In the genomic region with DNA sequence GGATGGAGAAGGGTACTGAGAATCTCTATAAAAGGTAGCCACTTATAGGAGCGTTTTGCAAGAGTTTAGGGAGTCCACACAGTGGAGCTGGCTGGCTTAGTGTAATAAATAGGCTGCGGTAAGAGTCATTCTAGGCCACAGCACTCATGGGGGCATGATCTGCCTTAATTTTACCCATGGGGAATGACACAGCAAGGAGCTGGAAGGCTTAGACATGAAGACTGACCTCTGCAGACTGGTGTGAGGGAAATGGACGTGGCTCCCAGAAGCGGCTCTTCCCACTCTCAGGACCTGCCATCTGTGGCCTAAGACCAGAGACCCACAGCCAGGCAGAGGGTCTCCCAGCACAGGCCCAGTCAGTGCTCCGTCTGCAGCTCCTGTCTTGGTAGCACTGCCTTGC, we compare ENCODE assay signal across 15 cellular contexts.
DNase-seq lines count a peak whose midpoint lies in the region; ATAC-seq and TF ChIP-seq lines count a peak whose summit lies in the region.
"Had no signal": no experiment of that assay in that cellular context is flagged by ENCODE, and none has a peak within 500 bp of the region (broad histone marks: within the 10 kb centered on the region; RNA-seq: fewer than 3 reads in every experiment).

No MANE protein-coding gene starts in this region.

- H3K27me3 ChIP-seq in right atrium auricular region (no peaks in the 10 kb centered on the region), fibroblast of lung (ENCODE audit: control insufficient read depth, insufficient read depth, low read length) (no peaks in the 10 kb centered on the region), aorta (ENCODE audit: control insufficient read depth in 1 of 2, insufficient read depth in 2 of 2, low read length in 1 of 2) (no peaks in the 10 kb centered on the region), foreskin keratinocyte (no peaks in the 10 kb centered on the region)

- H3K79me2 ChIP-seq in fibroblast of lung (ENCODE audit: control insufficient read depth, insufficient read depth, low read length): no peaks in the 10 kb centered on the region

- H3K9me3 ChIP-seq in right atrium auricular region (no peaks in the 10 kb centered on the region), fibroblast of lung (ENCODE audit: control insufficient read depth, insufficient read depth, low read depth, low read length) (no peaks in the 10 kb centered on the region), aorta (ENCODE audit: control insufficient read depth, low read length) (no peaks in the 10 kb centered on the region)
- H3K9me3 ChIP-seq: lower lobe of right lung, thoracic aorta had no signal

- DNase-seq in Right ventricle myocardium inferior (ENCODE audit: missing footprints): no peak
- no peak for DNase-seq in right atrium auricular region (ENCODE audit: low spot score)
- no peak for DNase-seq in fibroblast of lung (ENCODE audit: low read depth in 2 of 2)
- peak; percentile 85 for DNase-seq in myocyte (ENCODE audit: low read depth)
- DNase-seq in aorta: no peak
- no peak for DNase-seq in foreskin keratinocyte
- DNase-seq in T-helper 1 cell: no peak
- DNase-seq: ACHN; activated effector memory CD4-positive, alpha-beta T cell treated with anti-CD3 and anti-CD28 coated beads, Interleukin-2, amount 50 U/mL, for 16 hours; HCEC 1CT; lower lobe of right lung; natural killer cell had no signal

- H3K27ac ChIP-seq in right atrium auricular region (no peak overlapping the region), fibroblast of lung (ENCODE audit: insufficient read depth, low read length) (peak overlapping the region; percentile 45), aorta (ENCODE audit: low read depth in 1 of 2, low read length in 2 of 2) (no peak overlapping the region), foreskin keratinocyte (no peak overlapping the region)
- H3K27ac ChIP-seq: lower lobe of right lung, thoracic aorta had no signal

- H3K4me2 ChIP-seq in fibroblast of lung (ENCODE audit: extremely low read depth, insufficient read depth, low read length): no peak overlapping the region

- H4K20me1 ChIP-seq in fibroblast of lung (ENCODE audit: control insufficient read depth, extremely low read depth, insufficient read depth, low read length): no peaks in the 10 kb centered on the region

- ATAC-seq in Right ventricle myocardium inferior (peak; percentile 86), aorta (ENCODE audit: low FRiP score) (peak; percentile 52), GM19397 (IDR thresholded peaks at IDR 0.05; ENCODE audit: unreplicated experiment) (no peak), foreskin keratinocyte (no peak)
- ATAC-seq: activated CD4-positive, CD25-positive, alpha-beta regulatory T cell treated with anti-CD3 and anti-CD28 coated beads, Interleukin-2, amount 50 U/mL, for 24 hours; natural killer cell had no signal

- WGBS in aorta, 2 donors: 84 to 92% methylated on average over 5 of the region's 5 CpGs

- no peak overlapping the region for H3K9ac ChIP-seq in fibroblast of lung (ENCODE audit: insufficient read depth, low read length)

- H3K4me3 ChIP-seq in right atrium auricular region (no peak overlapping the region), fibroblast of lung (replicated peaks in 1 of 4; ENCODE audit: control extremely low read depth in 1 of 4, insufficient read depth in 1 of 4, low read depth in 3 of 4, low read length in 4 of 4) (no peak overlapping the region), aorta (ENCODE audit: low read length in 2 of 2) (no peak overlapping the region)
- H3K4me3 ChIP-seq: lower lobe of right lung, thoracic aorta had no signal

- intact Hi-C loops in Right ventricle myocardium inferior (cut with DNase I) (no loop called here), aorta (cut with DNase I) (no loop called here)

- H3K4me1 ChIP-seq in right atrium auricular region: peaks cover 0 to 20% of the 10 kb centered on the region in 2 donors
- peaks cover 15% of the 10 kb centered on the region for H3K4me1 ChIP-seq in fibroblast of lung (ENCODE audit: control insufficient read depth, extremely low read depth, insufficient read depth, low read length)
- H3K4me1 ChIP-seq in aorta (ENCODE audit: control insufficient read depth in 1 of 2, insufficient read depth in 2 of 2, low read length in 2 of 2): no peaks in the 10 kb centered on the region
- no peaks in the 10 kb centered on the region for H3K4me1 ChIP-seq in foreskin keratinocyte

- no peak overlapping the region for H2AFZ ChIP-seq in fibroblast of lung (ENCODE audit: low read length)

- TF ChIP-seq CTCF in right atrium auricular region (IDR thresholded peaks at IDR 0.05) (no peak), fibroblast of lung (conservative IDR thresholded peaks at IDR 0.05 in 1 of 2, IDR thresholded peaks at IDR 0.05 in 1 of 2; ENCODE audit: low read depth in 1 of 2, low read length in 2 of 2) (no peak), foreskin keratinocyte (conservative IDR thresholded peaks at IDR 0.05) (no peak)

- H3K36me3 ChIP-seq in right atrium auricular region: no peaks in the 10 kb centered on the region
- H3K36me3 ChIP-seq in fibroblast of lung (ENCODE audit: control insufficient read depth, insufficient read depth, low read length): no peaks in the 10 kb centered on the region
- H3K36me3 ChIP-seq in aorta (ENCODE audit: control insufficient read depth in 1 of 2, insufficient read depth in 2 of 2, low read length in 1 of 2): peaks cover 0 to 2% of the 10 kb centered on the region in 2 donors
- H3K36me3 ChIP-seq: lower lobe of right lung, thoracic aorta had no signal

Comparison
In these comparisons a context has a peak if more than half of its experiments do, and no peak if none do; other contexts are left out.
1. ATAC-seq: peak in Right ventricle myocardium inferior (single experiment) and aorta (single experiment); none in GM19397 (single experiment) and foreskin keratinocyte (single experiment).